Comparison of ENCODE assay signal across 1 cellular context in the genomic region with DNA sequence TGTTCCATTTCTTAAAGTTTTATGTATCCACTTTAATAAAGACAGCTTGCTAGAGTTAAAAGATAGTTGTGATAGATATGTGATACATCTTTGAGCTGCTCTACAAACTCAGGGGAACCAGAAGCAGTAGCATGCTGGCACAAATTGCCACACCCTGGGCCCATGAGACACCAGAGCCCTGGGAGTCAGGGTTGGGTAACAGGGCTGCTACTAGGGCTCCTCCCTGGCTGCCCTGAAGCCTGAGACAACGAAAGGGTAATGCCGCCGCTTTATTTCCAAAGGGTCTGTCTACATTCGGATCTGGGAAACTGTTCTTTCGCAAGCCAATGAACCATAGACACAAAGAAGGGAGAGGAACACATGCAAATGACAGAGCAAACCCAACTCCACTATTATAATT.
TF ChIP-seq lines count a peak whose summit lies in the region.

No MANE protein-coding gene starts in this region.

TF ChIP-seq in HepG2, 621 proteins besides CTCF, POLR2A, EP300 and RAD21 (continued from another document):
- TF ChIP-seq, protein P1, sequence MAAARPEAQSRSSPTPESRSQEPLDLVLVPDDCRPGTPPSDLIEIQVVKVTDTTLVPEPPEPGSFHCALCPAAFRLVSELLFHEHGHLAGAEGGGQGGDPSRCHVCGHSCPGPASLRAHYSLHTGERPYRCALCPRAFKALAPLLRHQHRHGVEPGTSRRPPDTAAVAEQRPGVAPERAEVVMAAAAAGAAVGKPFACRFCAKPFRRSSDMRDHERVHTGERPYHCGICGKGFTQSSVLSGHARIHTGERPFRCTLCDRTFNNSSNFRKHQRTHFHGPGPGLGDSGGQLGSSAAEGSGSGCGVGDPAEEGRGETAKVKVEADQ (CRISPR knock-in tag; IDR thresholded peaks at IDR 0.05; ENCODE audit: borderline replicate concordance) = no peak
- TF ChIP-seq, protein P2, sequence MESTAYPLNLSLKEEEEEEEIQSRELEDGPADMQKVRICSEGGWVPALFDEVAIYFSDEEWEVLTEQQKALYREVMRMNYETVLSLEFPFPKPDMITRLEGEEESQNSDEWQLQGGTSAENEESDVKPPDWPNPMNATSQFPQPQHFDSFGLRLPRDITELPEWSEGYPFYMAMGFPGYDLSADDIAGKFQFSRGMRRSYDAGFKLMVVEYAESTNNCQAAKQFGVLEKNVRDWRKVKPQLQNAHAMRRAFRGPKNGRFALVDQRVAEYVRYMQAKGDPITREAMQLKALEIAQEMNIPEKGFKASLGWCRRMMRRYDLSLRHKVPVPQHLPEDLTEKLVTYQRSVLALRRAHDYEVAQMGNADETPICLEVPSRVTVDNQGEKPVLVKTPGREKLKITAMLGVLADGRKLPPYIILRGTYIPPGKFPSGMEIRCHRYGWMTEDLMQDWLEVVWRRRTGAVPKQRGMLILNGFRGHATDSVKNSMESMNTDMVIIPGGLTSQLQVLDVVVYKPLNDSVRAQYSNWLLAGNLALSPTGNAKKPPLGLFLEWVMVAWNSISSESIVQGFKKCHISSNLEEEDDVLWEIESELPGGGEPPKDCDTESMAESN (CRISPR knock-in tag; conservative IDR thresholded peaks at IDR 0.05) = no peak
- no peak for TF ChIP-seq TP53 (CRISPR knock-in tag; conservative IDR thresholded peaks at IDR 0.05)
- TF ChIP-seq ZNF737 (CRISPR knock-in tag; IDR thresholded peaks at IDR 0.05; ENCODE audit: borderline replicate concordance) = no peak
- no peak for TF ChIP-seq ZNF430 (CRISPR knock-in tag; IDR thresholded peaks at IDR 0.05)
- no peak for TF ChIP-seq PHF5A (CRISPR knock-in tag; IDR thresholded peaks at IDR 0.05; ENCODE audit: low read depth, unreplicated experiment)
- no peak for TF ChIP-seq ELF4 (CRISPR knock-in tag; IDR thresholded peaks at IDR 0.05; ENCODE audit: borderline replicate concordance)
- TF ChIP-seq, protein P3, sequence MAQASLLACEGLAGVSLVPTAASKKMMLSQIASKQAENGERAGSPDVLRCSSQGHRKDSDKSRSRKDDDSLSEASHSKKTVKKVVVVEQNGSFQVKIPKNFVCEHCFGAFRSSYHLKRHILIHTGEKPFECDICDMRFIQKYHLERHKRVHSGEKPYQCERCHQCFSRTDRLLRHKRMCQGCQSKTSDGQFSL (CRISPR knock-in tag; IDR thresholded peaks at IDR 0.05) = no peak
- TF ChIP-seq NFKBIZ (CRISPR knock-in tag; IDR thresholded peaks at IDR 0.05) = no peak
